ENCODE assay signal across 21 cellular contexts in genomic region chr1:119766374-119766794, GRCh38. TPM values are rescaled to one million over a fixed set of nuclear protein-coding genes. Genes with fewer than 3 reads are reported as not detected.
DNase-seq lines count a peak whose midpoint lies in the region; ATAC-seq, FAIRE-seq and TF ChIP-seq lines count a peak whose summit lies in the region.
"Had no signal": no experiment of that assay in that cellular context is flagged by ENCODE, and none has a peak within 500 bp of the region (broad histone marks: within the 10 kb centered on the region; RNA-seq: fewer than 3 reads in every experiment).

No MANE protein-coding gene starts in this region.

- no peaks in the 10 kb centered on the region for H3K36me3 Mint-ChIP-seq in activated CD8-positive, alpha-beta memory T cell treated with anti-CD3 and anti-CD28 coated beads, Interleukin-2, amount 10 ng/mL, durations not matched to agents 7 days and 5 days
- no peaks in the 10 kb centered on the region for H3K36me3 Mint-ChIP-seq in neural progenitor cell
- H3K36me3 Mint-ChIP-seq in type B pancreatic cell: no peaks in the 10 kb centered on the region
- H3K36me3 Mint-ChIP-seq: activated naive CD8-positive, alpha-beta T cell treated with anti-CD3 and anti-CD28 coated beads, Interleukin-2, amount 10 ng/mL, durations not matched to agents 7 days and 5 days; naive thymus-derived CD8-positive, alpha-beta T cell; stimulated activated naive B cell treated with anti-CD40 and anti-IgM and Interleukin-4, amounts not matched to agents 10 μg/mL and 1 μg/mL and 100 μg/mL, for 72 hours had no signal

- no peak overlapping the region for H3K4me3 Mint-ChIP-seq in activated CD8-positive, alpha-beta memory T cell treated with anti-CD3 and anti-CD28 coated beads, Interleukin-2, amount 10 ng/mL, durations not matched to agents 7 days and 5 days
- H3K4me3 Mint-ChIP-seq in neural progenitor cell (no peak overlapping the region), type B pancreatic cell (peak overlapping the region; percentile 15)
- H3K4me3 Mint-ChIP-seq: activated naive CD8-positive, alpha-beta T cell treated with anti-CD3 and anti-CD28 coated beads, Interleukin-2, amount 10 ng/mL, durations not matched to agents 7 days and 5 days; naive thymus-derived CD8-positive, alpha-beta T cell; stimulated activated naive B cell treated with anti-CD40 and anti-IgM and Interleukin-4, amounts not matched to agents 10 μg/mL and 1 μg/mL and 100 μg/mL, for 72 hours had no signal

- H3K4me1 ChIP-seq in right cardiac atrium (ENCODE audit: control insufficient read depth, insufficient read depth, low read length): peaks cover 2% of the 10 kb centered on the region
- peaks cover 12% of the 10 kb centered on the region for H3K4me1 ChIP-seq in neural progenitor cell
- H3K4me1 ChIP-seq: gastrocnemius medialis had no signal

- peak overlapping the region; percentile 7 for H2AFZ ChIP-seq in neural progenitor cell (replicated peaks)

- intact Hi-C loops in right cardiac atrium (cut with DNase I): no loop called here

- H3K9ac ChIP-seq in neural progenitor cell: no peak overlapping the region

- no peak overlapping the region for H3K4me2 ChIP-seq in neural progenitor cell

- no peaks in the 10 kb centered on the region for H3K4me1 Mint-ChIP-seq in activated CD8-positive, alpha-beta memory T cell treated with anti-CD3 and anti-CD28 coated beads, Interleukin-2, amount 10 ng/mL, durations not matched to agents 7 days and 5 days
- H3K4me1 Mint-ChIP-seq in neural progenitor cell (peaks cover 11% of the 10 kb centered on the region), type B pancreatic cell (ENCODE audit: unreplicated experiment) (peaks cover 32% of the 10 kb centered on the region)
- H3K4me1 Mint-ChIP-seq: naive thymus-derived CD8-positive, alpha-beta T cell; stimulated activated naive B cell treated with anti-CD40 and anti-IgM and Interleukin-4, amounts not matched to agents 10 μg/mL and 1 μg/mL and 100 μg/mL, for 72 hours had no signal

- no peak for FAIRE-seq in D721Med (lab: Jason Lieb, UNC)
- FAIRE-seq: endometrium had no signal

- H3K9me3 Mint-ChIP-seq in activated CD8-positive, alpha-beta memory T cell treated with anti-CD3 and anti-CD28 coated beads, Interleukin-2, amount 10 ng/mL, durations not matched to agents 7 days and 5 days (ENCODE audit: low read depth): no peaks in the 10 kb centered on the region
- peaks cover 4% of the 10 kb centered on the region for H3K9me3 Mint-ChIP-seq in neural progenitor cell
- no peaks in the 10 kb centered on the region for H3K9me3 Mint-ChIP-seq in type B pancreatic cell
- H3K9me3 Mint-ChIP-seq: activated naive CD8-positive, alpha-beta T cell treated with anti-CD3 and anti-CD28 coated beads, Interleukin-2, amount 10 ng/mL, durations not matched to agents 7 days and 5 days; naive thymus-derived CD8-positive, alpha-beta T cell; stimulated activated naive B cell treated with anti-CD40 and anti-IgM and Interleukin-4, amounts not matched to agents 10 μg/mL and 1 μg/mL and 100 μg/mL, for 72 hours had no signal

- H3K27ac Mint-ChIP-seq in activated CD8-positive, alpha-beta memory T cell treated with anti-CD3 and anti-CD28 coated beads, Interleukin-2, amount 10 ng/mL, durations not matched to agents 7 days and 5 days: no peak overlapping the region
- no peak overlapping the region for H3K27ac Mint-ChIP-seq in neural progenitor cell
- H3K27ac Mint-ChIP-seq in type B pancreatic cell: peak overlapping the region; percentile 37
- H3K27ac Mint-ChIP-seq: activated naive CD8-positive, alpha-beta T cell treated with anti-CD3 and anti-CD28 coated beads, Interleukin-2, amount 10 ng/mL, durations not matched to agents 7 days and 5 days; naive thymus-derived CD8-positive, alpha-beta T cell; stimulated activated naive B cell treated with anti-CD40 and anti-IgM and Interleukin-4, amounts not matched to agents 10 μg/mL and 1 μg/mL and 100 μg/mL, for 72 hours had no signal

- H3K36me3 ChIP-seq in neural progenitor cell: no peaks in the 10 kb centered on the region
- H3K36me3 ChIP-seq: gastrocnemius medialis had no signal

- POLR2A ChIA-PET in HEK293T (lab: Yijun Ruan, JAX): no interaction called here

- H3K4me3 ChIP-seq in right cardiac atrium (ENCODE audit: low read length) (no peak overlapping the region), neural progenitor cell (no peak overlapping the region)
- H3K4me3 ChIP-seq: gastrocnemius medialis had no signal

- ATAC-seq in activated CD8-positive, alpha-beta memory T cell treated with anti-CD3 and anti-CD28 coated beads, Interleukin-2, amount 10 ng/mL, durations not matched to agents 7 days and 5 days: no peak
- peak; percentile 59 to 75 for ATAC-seq in right cardiac atrium
- ATAC-seq in HG03039 (IDR thresholded peaks at IDR 0.05; ENCODE audit: unreplicated experiment): no peak
- ATAC-seq: gastrocnemius medialis; HCT116; naive thymus-derived CD8-positive, alpha-beta T cell; stimulated activated naive B cell treated with anti-CD40 and anti-IgM and Interleukin-4, amounts not matched to agents 10 μg/mL and 1 μg/mL and 100 μg/mL, for 72 hours had no signal

- peak; percentile 15 for DNase-seq in activated CD8-positive, alpha-beta memory T cell treated with anti-CD3 and anti-CD28 coated beads, Interleukin-2, amount 10 ng/mL, durations not matched to agents 7 days and 5 days
- no peak for DNase-seq in activated CD8-positive, alpha-beta memory T cell treated with anti-CD3 and anti-CD28 coated beads for 24 hours
- DNase-seq in right cardiac atrium: peak; percentile 34 to 69 (median 61)
- DNase-seq in neural progenitor cell (ENCODE audit: low spot score): no peak
- DNase-seq in type B pancreatic cell (ENCODE audit: extremely low spot score, unreplicated experiment): no peak
- no peak for DNase-seq in D721Med (ENCODE audit: insufficient read length, low spot score)
- no peak for DNase-seq in HEK293T (ENCODE audit: extremely low spot score)
- DNase-seq: activated CD4-positive, CD25-positive, alpha-beta regulatory T cell; activated naive CD8-positive, alpha-beta T cell treated with anti-CD3 and anti-CD28 coated beads, Interleukin-2, amount 10 ng/mL, durations not matched to agents 7 days and 5 days; activated T-cell treated with anti-CD3 and anti-CD28 coated beads for 4 hours; gastrocnemius medialis; naive thymus-derived CD8-positive, alpha-beta T cell; NCI-H2081; NCI-H774; stimulated activated naive B cell treated with anti-CD40 and anti-IgM and Interleukin-4, amounts not matched to agents 10 μg/mL and 1 μg/mL and 100 μg/mL, for 72 hours; T-helper 1 cell had no signal

- no peaks in the 10 kb centered on the region for H3F3A ChIP-seq in neural progenitor cell (ENCODE audit: low read depth)

- CTCF ChIA-PET in activated CD8-positive, alpha-beta memory T cell treated with anti-CD3 and anti-CD28 coated beads, Interleukin-2, amount 10 ng/mL, durations not matched to agents 7 days and 5 days (lab: Charles Lee): no interaction called here
- CTCF ChIA-PET in HEK293T (lab: Yijun Ruan, JAX): interaction anchor here (1.0 kb wide), 1 partner anchor 23 kb away, joined by 5 read pairs; no protein-coding TSS in a partner anchor

- no peaks in the 10 kb centered on the region for H3K9me3 ChIP-seq in right cardiac atrium (ENCODE audit: control insufficient read depth, low read length)
- no peaks in the 10 kb centered on the region for H3K9me3 ChIP-seq in neural progenitor cell (ENCODE audit: low read depth)
- H3K9me3 ChIP-seq: gastrocnemius medialis had no signal

- WGBS in right cardiac atrium: 39% methylated on average over 4 of the region's 4 CpGs

- no peaks in the 10 kb centered on the region for H4K20me1 ChIP-seq in neural progenitor cell (ENCODE audit: low read depth)

- TF ChIP-seq CTCF in neural progenitor cell (IDR thresholded peaks at IDR 0.05) (no peak), type B pancreatic cell (conservative IDR thresholded peaks at IDR 0.05) (no peak), D721Med (IDR thresholded peaks at IDR 0.05; ENCODE audit: insufficient read depth, missing control alignments) (no peak)

- peaks cover 64% of the 10 kb centered on the region for H3K27me3 Mint-ChIP-seq in activated CD8-positive, alpha-beta memory T cell treated with anti-CD3 and anti-CD28 coated beads, Interleukin-2, amount 10 ng/mL, durations not matched to agents 7 days and 5 days
- no peaks in the 10 kb centered on the region for H3K27me3 Mint-ChIP-seq in neural progenitor cell (ENCODE audit: insufficient read depth, low read depth)
- no peaks in the 10 kb centered on the region for H3K27me3 Mint-ChIP-seq in type B pancreatic cell

- H3K27ac ChIP-seq in right cardiac atrium (ENCODE audit: low read length): peak overlapping the region; percentile 73
- no peak overlapping the region for H3K27ac ChIP-seq in neural progenitor cell

- H3K79me2 ChIP-seq in neural progenitor cell (ENCODE audit: low read depth): no peaks in the 10 kb centered on the region

- H3K27me3 ChIP-seq in right cardiac atrium (ENCODE audit: control insufficient read depth, insufficient read depth) (no peaks in the 10 kb centered on the region), neural progenitor cell (no peaks in the 10 kb centered on the region)
- H3K27me3 ChIP-seq: gastrocnemius medialis had no signal

TF ChIP-seq in HEK293T, 16 proteins besides CTCF, POLR2A, EP300 and RAD21 (continues in another document):
- TF ChIP-seq ELF4 (IDR thresholded peaks at IDR 0.05) (no peak), NFRKB (IDR thresholded peaks at IDR 0.05) (no peak), FOXA1 (IDR thresholded peaks at IDR 0.05) (no peak)

RNA-seq across cellular contexts. Expression of gene HMGCS2, which starts 2.3 kb away (rescaled TPM):
- total RNA-seq in activated CD8-positive, alpha-beta memory T cell treated with anti-CD3 and anti-CD28 coated beads, Interleukin-2, amount 10 ng/mL, durations not matched to agents 7 days and 5 days: not detected
- 10 to 100 TPM in 3 of 4 donors, under 1 TPM in 1; 0.82 to 50.8 (median 21.4) TPM for total RNA-seq in right cardiac atrium
- 18.5 TPM for polyA plus RNA-seq in right cardiac atrium
- total RNA-seq in neural progenitor cell (ENCODE audit: low replicate concordance): not detected in 2 replicates
- total RNA-seq in type B pancreatic cell (ENCODE audit: low replicate concordance): 19.1 and 34.7 TPM in 2 replicates
- total RNA-seq: activated naive CD8-positive, alpha-beta T cell treated with anti-CD3 and anti-CD28 coated beads, Interleukin-2, amount 10 ng/mL, durations not matched to agents 7 days and 5 days; M059J; naive thymus-derived CD8-positive, alpha-beta T cell had no signal
- polyA plus RNA-seq: AG04450; naive thymus-derived CD8-positive, alpha-beta T cell had no signal

RNA-seq across cellular contexts. Expression of gene REG4, which starts 44.9 kb away (rescaled TPM):
- 1 to 10 TPM; 1.8 to 7.5 TPM for total RNA-seq in activated CD8-positive, alpha-beta memory T cell treated with anti-CD3 and anti-CD28 coated beads, Interleukin-2, amount 10 ng/mL, durations not matched to agents 7 days and 5 days
- total RNA-seq in right cardiac atrium (not detected), neural progenitor cell (ENCODE audit: low replicate concordance) (not detected in 2 replicates), type B pancreatic cell (ENCODE audit: low replicate concordance) (4.3 and 5.8 TPM in 2 replicates)
- polyA plus RNA-seq in right cardiac atrium: not detected
- total RNA-seq: gastrocnemius medialis had no signal
- polyA plus RNA-seq: AG04450 had no signal

RNA-seq across cellular contexts. Expression of gene PHGDH, which starts 54.6 kb away (rescaled TPM):
- 100 to 1,000 TPM; 165 to 209 TPM for total RNA-seq in activated CD8-positive, alpha-beta memory T cell treated with anti-CD3 and anti-CD28 coated beads, Interleukin-2, amount 10 ng/mL, durations not matched to agents 7 days and 5 days
- total RNA-seq in right cardiac atrium: 10 to 100 TPM; 18.1 to 43.1 (median 20.5) TPM
- 11.9 TPM for polyA plus RNA-seq in right cardiac atrium
- 166 and 204 TPM in 2 replicates for total RNA-seq in neural progenitor cell (ENCODE audit: low replicate concordance)
- 195 and 217 TPM in 2 replicates for total RNA-seq in type B pancreatic cell (ENCODE audit: low replicate concordance)

Comparison
In these comparisons a context has a peak if more than half of its experiments do, and no peak if none do; other contexts are left out.
1. DNase-seq: peak in activated CD8-positive, alpha-beta memory T cell treated with anti-CD3 and anti-CD28 coated beads, Interleukin-2, amount 10 ng/mL, durations not matched to agents 7 days and 5 days (single experiment) and right cardiac atrium (3 of 3); none in activated CD8-positive, alpha-beta memory T cell treated with anti-CD3 and anti-CD28 coated beads for 24 hours (single experiment), neural progenitor cell (single experiment), type B pancreatic cell (single experiment), D721Med (single experiment) and HEK293T (single experiment).
2. ATAC-seq: peak in right cardiac atrium (2 of 2); none in activated CD8-positive, alpha-beta memory T cell treated with anti-CD3 and anti-CD28 coated beads, Interleukin-2, amount 10 ng/mL, durations not matched to agents 7 days and 5 days (single experiment) and HG03039 (single experiment).